25 cellular contexts compared by ENCODE assay signal in the genomic region with DNA sequence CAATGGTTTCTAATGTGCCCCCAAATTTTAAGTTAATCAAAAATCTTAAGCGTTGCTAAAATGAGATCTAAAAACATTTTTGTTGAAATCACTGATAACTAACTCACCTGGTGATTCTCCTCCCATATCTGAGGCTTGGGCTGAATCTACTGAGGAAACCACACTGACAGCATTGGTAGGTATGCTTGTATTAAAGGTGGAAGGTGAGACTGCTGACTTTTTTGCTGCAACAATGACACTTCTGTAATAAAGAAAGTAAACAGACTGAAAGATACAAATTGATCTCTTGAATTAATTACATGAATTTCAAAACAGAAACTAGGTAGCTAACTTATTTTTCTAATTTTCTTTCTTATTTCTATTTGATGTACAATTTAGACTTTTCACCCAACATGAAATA.
"Had no signal": no experiment of that assay in that cellular context is flagged by ENCODE, and none has a peak within 500 bp of the region (broad histone marks: within the 10 kb centered on the region; RNA-seq: fewer than 3 reads in every experiment).

No MANE protein-coding gene starts in this region.

- H3K4me1 ChIP-seq: esophagus muscularis mucosa, foreskin keratinocyte, gastroesophageal sphincter, left lung, neural progenitor cell, prostate gland, right atrium auricular region, sigmoid colon, vagina had no signal

- H3K4me3 ChIP-seq: esophagus muscularis mucosa, gastroesophageal sphincter, heart left ventricle, hepatocyte, left lung, neural progenitor cell, prostate gland, right atrium auricular region, sigmoid colon, stomach, thyroid gland, vagina had no signal

- H2AFZ ChIP-seq: hepatocyte, neural progenitor cell had no signal

- DNase-seq: effector CD8-positive, alpha-beta T cell; endodermal cell; foreskin keratinocyte; heart left ventricle; left cardiac atrium; left lung; mesenchymal stem cell; midbrain; naive thymus-derived CD4-positive, alpha-beta T cell; sigmoid colon; stimulated activated CD4-positive, alpha-beta T cell treated with anti-CD3 and anti-CD28 coated beads, Interleukin-2, amount 100 ng/mL, for 24 hours; stimulated activated CD4-positive, alpha-beta T cell treated with anti-CD3 and anti-CD28 coated beads, Interleukin-4, amount 100 ng/mL, for 24 hours; stimulated activated naive CD4-positive, alpha-beta T cell treated with Interleukin-2 at 50 U/mL for 16 hours; stomach; thyroid gland; trophoblast cell had no signal

- H3K36me3 ChIP-seq: esophagus muscularis mucosa, gastroesophageal sphincter, left lung, neural progenitor cell, prostate gland, right atrium auricular region, sigmoid colon, thyroid gland, vagina had no signal

- H3K9ac ChIP-seq: neural progenitor cell had no signal

- FAIRE-seq: endothelial cell of umbilical vein had no signal

- H3K27ac ChIP-seq: esophagus muscularis mucosa, foreskin keratinocyte, gastroesophageal sphincter, heart left ventricle, hepatocyte, left lung, neural progenitor cell, prostate gland, right atrium auricular region, sigmoid colon, stomach, thyroid gland, vagina had no signal

- H3K9me3 ChIP-seq: esophagus muscularis mucosa, gastroesophageal sphincter, left lung, prostate gland, right atrium auricular region, sigmoid colon, stomach, thyroid gland, vagina had no signal

- H3K27me3 ChIP-seq: esophagus muscularis mucosa, foreskin keratinocyte, gastroesophageal sphincter, heart left ventricle, hepatocyte, left lung, neural progenitor cell, right atrium auricular region, sigmoid colon, stomach, thyroid gland, vagina had no signal

- H3K79me2 ChIP-seq: hepatocyte had no signal

- H3K4me2 ChIP-seq: hepatocyte, neural progenitor cell had no signal

- ATAC-seq: foreskin keratinocyte; gastroesophageal sphincter; heart left ventricle; left cardiac atrium; left lung; naive thymus-derived CD4-positive, alpha-beta T cell; stimulated activated effector memory CD8-positive, alpha-beta T cell treated with anti-CD3 and anti-CD28 coated beads, Interleukin-12 subunit alpha, Interleukin-12 subunit beta, amount 100 ng/mL, for 72 hours had no signal
